8 cellular contexts compared by ENCODE assay signal in genomic region chr5:61658592-61659008, GRCh38.
DNase-seq lines count a peak whose midpoint lies in the region; ATAC-seq and TF ChIP-seq lines count a peak whose summit lies in the region.

No MANE protein-coding gene starts in this region.

- intact Hi-C loops in left lung (cut with DNase I): loop anchor here in 1 of 2 donors (10.0 kb wide), 1 partner anchor 604 kb away; no protein-coding TSS in a partner anchor

- no peaks in the 10 kb centered on the region for H3K9me3 ChIP-seq in left lung

- TF ChIP-seq CTCF in 22Rv1 (IDR thresholded peaks at IDR 0.05) (peak; percentile 96), left lung (IDR thresholded peaks at IDR 0.05) (peak; percentile 90 to 96)

- no peaks in the 10 kb centered on the region for H3K36me3 ChIP-seq in left lung

- DNase-seq in NCI-H2227 (lab: John Stamatoyannopoulos, UW; ENCODE audit: unreplicated experiment): peak; percentile 63
- peak; percentile 77 to 85 for DNase-seq in activated CD4-positive, alpha-beta T cell treated with anti-CD3 and anti-CD28 coated beads for 24 hours (ENCODE audit: low read depth in 2 of 2)
- peak; percentile 80 to 93 for DNase-seq in left lung
- DNase-seq in stimulated activated CD4-positive, alpha-beta T cell treated with anti-CD3 and anti-CD28 coated beads, Interleukin-4, amount 100 ng/mL, for 48 hours (ENCODE audit: low read depth in 2 of 2): peak; percentile 75 to 92

- no peaks in the 10 kb centered on the region for H3K27me3 ChIP-seq in left lung

- H3K27ac ChIP-seq in 22Rv1: no peak overlapping the region
- H3K27ac ChIP-seq in cingulate gyrus (ENCODE audit: low read depth, low read length): peak overlapping the region; percentile 70
- no peak overlapping the region for H3K27ac ChIP-seq in left lung

- ATAC-seq in GM18505 (IDR thresholded peaks at IDR 0.05; ENCODE audit: unreplicated experiment): peak; percentile 78
- ATAC-seq in HG03095 (IDR thresholded peaks at IDR 0.05; ENCODE audit: unreplicated experiment): peak; percentile 86
- ATAC-seq in left lung: peak; percentile 97

- no peaks in the 10 kb centered on the region for H3K4me1 ChIP-seq in left lung

- no peak for TF ChIP-seq POLR2A in GM18505 (IDR thresholded peaks at IDR 0.05; ENCODE audit: borderline replicate concordance, extremely low read depth, insufficient read depth, insufficient read length)

- H3K4me3 ChIP-seq in left lung: no peak overlapping the region
